Comparison of ENCODE assay signal across 25 cellular contexts in the genomic region with DNA sequence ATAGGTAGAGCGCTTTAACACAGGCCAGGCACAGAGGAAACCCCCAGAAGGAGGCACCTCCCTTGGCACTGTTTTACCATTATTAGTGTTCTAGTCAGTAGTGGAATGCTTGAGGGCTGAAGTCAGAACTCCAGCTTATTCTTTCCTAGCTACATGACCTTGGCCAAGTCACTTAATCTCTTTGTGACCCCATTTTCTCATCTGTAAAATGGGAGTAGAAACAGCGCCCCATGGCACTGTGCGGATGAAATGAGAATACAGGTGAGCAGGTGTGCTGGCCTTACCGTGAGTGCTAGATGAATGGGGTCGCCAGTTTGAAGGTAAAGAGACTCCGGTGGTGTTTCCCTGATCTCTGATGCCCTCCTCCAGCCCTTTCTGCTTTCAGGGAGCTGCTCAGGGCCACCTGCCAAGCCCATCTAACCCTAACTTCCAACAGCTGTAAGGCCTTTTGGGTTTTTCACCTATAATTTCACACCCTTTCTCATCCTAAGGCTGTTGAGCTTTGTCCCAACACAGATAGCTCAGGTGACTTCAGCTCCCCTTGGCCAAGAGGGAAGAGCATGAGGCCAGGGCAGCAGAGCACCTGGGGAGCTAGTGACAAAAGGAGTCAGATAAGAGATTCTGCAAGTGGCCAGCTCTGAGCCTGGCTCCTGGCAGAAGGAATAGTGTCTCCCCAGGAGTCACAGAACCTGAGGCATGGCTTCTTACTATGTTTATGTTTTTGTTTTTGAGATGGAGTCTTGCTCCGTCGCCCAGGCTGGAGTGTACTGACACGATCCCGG.
"Had no signal": no experiment of that assay in that cellular context is flagged by ENCODE, and none has a peak within 500 bp of the region (broad histone marks: within the 10 kb centered on the region; RNA-seq: fewer than 3 reads in every experiment).

No MANE protein-coding gene starts in this region.

- ATAC-seq: activated CD4-positive, alpha-beta T cell treated with anti-CD3 and anti-CD28 coated beads for 36 hours; stimulated activated memory B cell treated with anti-CD40 and anti-IgM and Interleukin-4, amounts not matched to agents 10 μg/mL and 1 μg/mL and 100 μg/mL, for 72 hours; stimulated activated naive CD8-positive, alpha-beta T cell treated with anti-CD3 and anti-CD28 coated beads, Interleukin-15, amount 100 ng/mL, for 72 hours had no signal

- H3K4me3 Mint-ChIP-seq: activated CD4-positive, alpha-beta T cell treated with anti-CD3 and anti-CD28 coated beads for 36 hours; activated naive CD4-positive, alpha-beta T cell treated with anti-CD3 and anti-CD28 coated beads for 36 hours; activated naive CD8-positive, alpha-beta T cell treated with anti-CD3 and anti-CD28 coated beads for 36 hours; activated T-helper 1 cell treated with anti-CD3 and anti-CD28 coated beads, Interleukin-12 subunit alpha, Interleukin-12 subunit beta, Interleukin-2, Interleukin-4 antibody, amounts not matched to agents 30 ng/mL and 10 ng/mL and 1 ng/mL, durations not matched to agents 14 hours and 24 hours and 36 hours; immature natural killer cell; nephron; stimulated activated memory B cell treated with anti-CD40 and anti-IgM and Interleukin-4, amounts not matched to agents 10 μg/mL and 1 μg/mL and 100 μg/mL, for 72 hours; stimulated activated naive CD8-positive, alpha-beta T cell treated with anti-CD3 and anti-CD28 coated beads, Interleukin-15, amount 100 ng/mL, for 72 hours had no signal

- H3K4me1 Mint-ChIP-seq: immature natural killer cell had no signal

- H3K9me3 ChIP-seq: adrenal gland, body of pancreas, gastroesophageal sphincter, left lung, pancreas, prostate gland, sigmoid colon had no signal

- H3K27ac Mint-ChIP-seq: activated CD4-positive, alpha-beta T cell treated with anti-CD3 and anti-CD28 coated beads for 36 hours; activated naive CD4-positive, alpha-beta T cell treated with anti-CD3 and anti-CD28 coated beads for 36 hours; activated naive CD8-positive, alpha-beta T cell treated with anti-CD3 and anti-CD28 coated beads for 36 hours; activated T-helper 1 cell treated with anti-CD3 and anti-CD28 coated beads, Interleukin-12 subunit alpha, Interleukin-12 subunit beta, Interleukin-2, Interleukin-4 antibody, amounts not matched to agents 30 ng/mL and 10 ng/mL and 1 ng/mL, durations not matched to agents 14 hours and 24 hours and 36 hours; immature natural killer cell; stimulated activated memory B cell treated with anti-CD40 and anti-IgM and Interleukin-4, amounts not matched to agents 10 μg/mL and 1 μg/mL and 100 μg/mL, for 72 hours had no signal

- DNase-seq: activated CD4-positive, alpha-beta T cell treated with anti-CD3 and anti-CD28 coated beads for 36 hours; activated CD4-positive, alpha-beta T cell treated with anti-CD3 and anti-CD28 coated beads, Interleukin-2, amount 50 U/mL, for 4 hours; activated CD4-positive, CD25-positive, alpha-beta regulatory T cell; activated CD8-positive, alpha-beta memory T cell treated with anti-CD3 and anti-CD28 coated beads, Interleukin-2, amount 50 U/mL, for 4 hours; activated effector memory CD4-positive, alpha-beta T cell treated with anti-CD3 and anti-CD28 coated beads, Interleukin-2, amount 50 U/mL, for 16 hours; activated naive CD4-positive, alpha-beta T cell treated with anti-CD3 and anti-CD28 coated beads for 36 hours; activated naive CD8-positive, alpha-beta T cell treated with anti-CD3 and anti-CD28 coated beads for 36 hours; activated T-cell treated with anti-CD3 and anti-CD28 coated beads, Interleukin-2, amount 50 U/mL, for 1 hour; effector CD8-positive, alpha-beta T cell; immature natural killer cell; kidney glomerular epithelial cell; left lung; small intestine; stimulated activated CD4-positive, alpha-beta T cell treated with anti-CD3 and anti-CD28 coated beads, Interleukin-4, amount 100 ng/mL, for 24 hours; stimulated activated naive CD8-positive, alpha-beta T cell treated with anti-CD3 and anti-CD28 coated beads, Interleukin-15, amount 100 ng/mL, for 72 hours had no signal

- H3K36me3 ChIP-seq: adrenal gland, left lung, pancreas, prostate gland, sigmoid colon, tibial nerve had no signal

- H3K4me3 ChIP-seq: adrenal gland, body of pancreas, gastroesophageal sphincter, left lung, pancreas, prostate gland, sigmoid colon, tibial nerve had no signal

- H3K27ac ChIP-seq: adrenal gland, body of pancreas, pancreas, prostate gland had no signal

- H3K27me3 ChIP-seq: adrenal gland, body of pancreas, gastroesophageal sphincter, left lung, pancreas, sigmoid colon, tibial nerve had no signal

- H3K9me3 Mint-ChIP-seq: activated naive CD4-positive, alpha-beta T cell treated with anti-CD3 and anti-CD28 coated beads for 36 hours; activated naive CD8-positive, alpha-beta T cell treated with anti-CD3 and anti-CD28 coated beads for 36 hours; activated T-helper 1 cell treated with anti-CD3 and anti-CD28 coated beads, Interleukin-12 subunit alpha, Interleukin-12 subunit beta, Interleukin-2, Interleukin-4 antibody, amounts not matched to agents 30 ng/mL and 10 ng/mL and 1 ng/mL, durations not matched to agents 14 hours and 24 hours and 36 hours; immature natural killer cell; stimulated activated memory B cell treated with anti-CD40 and anti-IgM and Interleukin-4, amounts not matched to agents 10 μg/mL and 1 μg/mL and 100 μg/mL, for 72 hours had no signal

- H3K4me1 ChIP-seq: adrenal gland, pancreas, prostate gland had no signal

- H3K36me3 Mint-ChIP-seq: activated naive CD8-positive, alpha-beta T cell treated with anti-CD3 and anti-CD28 coated beads for 36 hours; stimulated activated memory B cell treated with anti-CD40 and anti-IgM and Interleukin-4, amounts not matched to agents 10 μg/mL and 1 μg/mL and 100 μg/mL, for 72 hours had no signal
